21 cellular contexts compared by ENCODE assay signal in genomic region chrX:55026143-55026542, GRCh38. TPM values are rescaled to one million over a fixed set of nuclear protein-coding genes. Genes with fewer than 3 reads are reported as not detected.
"Had no signal": no experiment of that assay in that cellular context is flagged by ENCODE, and none has a peak within 500 bp of the region (broad histone marks: within the 10 kb centered on the region; RNA-seq: fewer than 3 reads in every experiment).

No MANE protein-coding gene starts in this region.

- H3K27ac ChIP-seq: brain microvascular endothelial cell, epithelial cell of prostate, tibial nerve had no signal

- H3K9me3 ChIP-seq: tibial nerve had no signal

- DNase-seq: activated CD4-positive, alpha-beta T cell treated with anti-CD3 and anti-CD28 coated beads, Interleukin-2, amount 10 ng/mL, durations not matched to agents 7 days and 5 days; activated CD8-positive, alpha-beta memory T cell treated with anti-CD3 and anti-CD28 coated beads for 24 hours; activated naive CD4-positive, alpha-beta T cell; activated naive CD8-positive, alpha-beta T cell treated with anti-CD3 and anti-CD28 coated beads, Interleukin-2, amount 10 ng/mL, durations not matched to agents 7 days and 5 days; brain microvascular endothelial cell; dermis blood vessel endothelial cell; effector memory CD8-positive, alpha-beta T cell; foreskin melanocyte; right cardiac atrium; small intestine; stimulated activated CD4-positive, alpha-beta T cell treated with anti-CD3 and anti-CD28 coated beads, Interleukin-4, amount 100 ng/mL, for 4 hours; stimulated activated CD8-positive, alpha-beta memory T cell treated with anti-CD3 and anti-CD28 coated beads, Interleukin-4, amount 100 ng/mL, for 48 hours; substantia nigra had no signal

- H3K27me3 ChIP-seq: brain microvascular endothelial cell, tibial nerve had no signal

- ATAC-seq: effector memory CD8-positive, alpha-beta T cell; natural killer cell treated with Interleukin-12 subunit alpha and Interleukin-12 subunit beta and Interleukin-15 and Interleukin-18, amount 100 ng/mL, for 72 hours; right cardiac atrium had no signal

- H3K36me3 ChIP-seq: brain microvascular endothelial cell, tibial nerve had no signal

- H3K4me1 ChIP-seq: tibial nerve had no signal

- H3K4me3 ChIP-seq: tibial nerve had no signal

RNA-seq across cellular contexts. Expression of gene ALAS2, which starts 4.6 kb away (rescaled TPM):
- total RNA-seq: activated CD4-positive, alpha-beta T cell treated with anti-CD3 and anti-CD28 coated beads, Interleukin-2, amount 10 ng/mL, durations not matched to agents 7 days and 5 days; activated naive CD8-positive, alpha-beta T cell treated with anti-CD3 and anti-CD28 coated beads, Interleukin-2, amount 10 ng/mL, durations not matched to agents 7 days and 5 days; activated T-helper 1 cell treated with anti-CD3 and anti-CD28 coated beads, Interleukin-12 subunit alpha, Interleukin-12 subunit beta, Interleukin-2, Interleukin-4 antibody, amounts not matched to agents 30 ng/mL and 10 ng/mL and 1 ng/mL, durations not matched to agents 14 hours and 24 hours and 36 hours; dermis blood vessel endothelial cell; lower leg skin; natural killer cell treated with Interleukin-12 subunit alpha and Interleukin-12 subunit beta and Interleukin-15 and Interleukin-18, amount 100 ng/mL, for 72 hours; progenitor cell of endocrine pancreas had no signal
- polyA plus RNA-seq: right cardiac atrium had no signal

RNA-seq across cellular contexts. Expression of gene PFKFB1, which starts 32.2 kb away (rescaled TPM):
- total RNA-seq: dermis blood vessel endothelial cell had no signal

RNA-seq across cellular contexts. Expression of gene PAGE2B, which starts 48.7 kb away (rescaled TPM):
- total RNA-seq: activated CD4-positive, alpha-beta T cell treated with anti-CD3 and anti-CD28 coated beads, Interleukin-2, amount 10 ng/mL, durations not matched to agents 7 days and 5 days; activated T-helper 1 cell treated with anti-CD3 and anti-CD28 coated beads, Interleukin-12 subunit alpha, Interleukin-12 subunit beta, Interleukin-2, Interleukin-4 antibody, amounts not matched to agents 30 ng/mL and 10 ng/mL and 1 ng/mL, durations not matched to agents 14 hours and 24 hours and 36 hours; cerebellum; dermis blood vessel endothelial cell; lower leg skin; mesenteric fat pad; natural killer cell treated with Interleukin-12 subunit alpha and Interleukin-12 subunit beta and Interleukin-15 and Interleukin-18, amount 100 ng/mL, for 72 hours; progenitor cell of endocrine pancreas; right cardiac atrium; tibial nerve had no signal
- polyA plus RNA-seq: right cardiac atrium, small intestine had no signal
